In genomic region chr3:95899911-95900310, GRCh38 we compare ENCODE assay signal across 1 cellular context.
TF ChIP-seq lines count a peak whose summit lies in the region.

No MANE protein-coding gene starts in this region.

TF ChIP-seq in endothelial cell of umbilical vein, 7 proteins besides CTCF, POLR2A, EP300 and RAD21:
- TF ChIP-seq MYC (IDR thresholded peaks at IDR 0.05; ENCODE audit: low read depth, low read length) (no peak), FOS (IDR thresholded peaks at IDR 0.05; ENCODE audit: borderline replicate concordance, insufficient read depth, low read length) (no peak), JUN (IDR thresholded peaks at IDR 0.05; ENCODE audit: borderline replicate concordance, insufficient read depth, insufficient read length, low read depth) (no peak), GATA2 (IDR thresholded peaks at IDR 0.05; ENCODE audit: insufficient read depth, insufficient read length, low read depth, low read length) (no peak), POLR2AphosphoS5 (IDR thresholded peaks at IDR 0.05; ENCODE audit: insufficient read depth, low read depth, low read length) (no peak), EZH2 (IDR thresholded peaks at IDR 0.05; ENCODE audit: borderline replicate concordance, low read depth, low read length, severe bottlenecking) (no peak)
- TF ChIP-seq, protein P1, sequence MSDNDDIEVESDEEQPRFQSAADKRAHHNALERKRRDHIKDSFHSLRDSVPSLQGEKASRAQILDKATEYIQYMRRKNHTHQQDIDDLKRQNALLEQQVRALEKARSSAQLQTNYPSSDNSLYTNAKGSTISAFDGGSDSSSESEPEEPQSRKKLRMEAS (IDR thresholded peaks at IDR 0.05; ENCODE audit: insufficient read depth, insufficient read length) = no peak
TF ChIP-seq in endothelial cell of umbilical vein: peak in this region for 0.
